8 cellular contexts compared by ENCODE assay signal in the genomic region with DNA sequence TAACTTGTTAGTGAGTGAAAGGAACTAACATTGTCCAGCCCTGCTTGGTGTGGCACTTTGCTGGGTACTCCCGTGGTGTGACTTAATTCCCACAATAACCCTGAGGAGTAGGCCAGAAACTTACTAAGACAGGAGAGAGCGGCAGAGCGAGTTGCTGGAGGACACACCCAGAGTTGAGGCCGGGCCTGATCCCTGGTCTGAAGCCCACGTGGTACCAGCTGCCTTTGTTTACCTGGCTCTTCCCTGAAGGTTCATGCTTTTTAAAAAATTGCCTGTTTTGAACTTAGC. TPM values are rescaled to one million over a fixed set of nuclear protein-coding genes. Genes with fewer than 3 reads are reported as not detected.
DNase-seq lines count a peak whose midpoint lies in the region; ATAC-seq and TF ChIP-seq lines count a peak whose summit lies in the region.

No MANE protein-coding gene starts in this region.

- H3K9me3 ChIP-seq in CD4-positive, alpha-beta T cell (ENCODE audit: control insufficient read depth, low read length), result no peaks in the 10 kb centered on the region

- peaks cover 11% of the 10 kb centered on the region for H3K4me1 Mint-ChIP-seq in CD4-positive, alpha-beta T cell (ENCODE audit: low read depth)
- peaks cover 33% of the 10 kb centered on the region for H3K4me1 Mint-ChIP-seq in osteocyte (ENCODE audit: unreplicated experiment)

- DNase-seq in CD4-positive, alpha-beta T cell, result no peak
- DNase-seq in HL-60 (ENCODE audit: low read depth in 1 of 2, low spot score in 1 of 2), result peak in 1 of 2 experiments; percentile 42
- DNase-seq in foreskin keratinocyte, result peak in 1 of 2 donors; percentile 42
- DNase-seq in osteocyte (ENCODE audit: extremely low spot score, unreplicated experiment), result no peak

- peak overlapping the region; percentile 88 for H3K4me3 Mint-ChIP-seq in CD4-positive, alpha-beta T cell
- H3K4me3 Mint-ChIP-seq in osteocyte (ENCODE audit: unreplicated experiment), result peak overlapping the region; percentile 92

- H3K9me3 Mint-ChIP-seq in CD4-positive, alpha-beta T cell, result no peaks in the 10 kb centered on the region
- no peaks in the 10 kb centered on the region for H3K9me3 Mint-ChIP-seq in osteocyte (ENCODE audit: unreplicated experiment)

- CTCF ChIA-PET in CD4-positive, alpha-beta T cell (lab: Charles Lee), result no interaction called here

- peaks cover 4% of the 10 kb centered on the region for H3K27me3 ChIP-seq in CD4-positive, alpha-beta T cell (ENCODE audit: control insufficient read depth, insufficient read depth, low read length)
- H3K27me3 ChIP-seq in HL-60 (ENCODE audit: insufficient read depth, poor library complexity, severe bottlenecking) (no peaks in the 10 kb centered on the region), foreskin keratinocyte (no peaks in the 10 kb centered on the region)

- POLR2A ChIA-PET in CD4-positive, alpha-beta T cell (lab: Charles Lee), result no interaction called here

- intact Hi-C loops in CD4-positive, alpha-beta T cell (cut with DNase I, micrococcal nuclease), result no loop called here

- peaks cover 13% of the 10 kb centered on the region for H3K27me3 Mint-ChIP-seq in CD4-positive, alpha-beta T cell
- no peaks in the 10 kb centered on the region for H3K27me3 Mint-ChIP-seq in osteocyte (ENCODE audit: unreplicated experiment)

- H3K27ac ChIP-seq in CD4-positive, alpha-beta T cell (ENCODE audit: low read depth, low read length), result no peak overlapping the region
- H3K27ac ChIP-seq in HL-60 (replicated peaks) (peak overlapping the region; percentile 86), foreskin keratinocyte (peak overlapping the region; percentile 19)

- TF ChIP-seq CTCF in CD4-positive, alpha-beta T cell (IDR thresholded peaks at IDR 0.05), result no peak
- TF ChIP-seq CTCF in HL-60 (IDR thresholded peaks at IDR 0.05; ENCODE audit: insufficient read depth, low read length), result no peak
- TF ChIP-seq CTCF in WI38 (IDR thresholded peaks at IDR 0.05; ENCODE audit: low read depth, low read length), result no peak
- TF ChIP-seq CTCF in foreskin keratinocyte (conservative IDR thresholded peaks at IDR 0.05), result no peak
- no peak for TF ChIP-seq CTCF in osteocyte (IDR thresholded peaks at IDR 0.05)

- H3K4me1 ChIP-seq in foreskin keratinocyte, result no peaks in the 10 kb centered on the region

- H3K4me3 ChIP-seq in HL-60 (replicated peaks; ENCODE audit: insufficient read depth, low read length), result peak overlapping the region; percentile 83
- H3K4me3 ChIP-seq in WI38 (ENCODE audit: low read depth, low read length), result peak overlapping the region; percentile 82

- no peak overlapping the region for H3K27ac Mint-ChIP-seq in CD4-positive, alpha-beta T cell
- H3K27ac Mint-ChIP-seq in osteocyte (ENCODE audit: unreplicated experiment), result peak overlapping the region; percentile 91

- ATAC-seq in CD4-positive, alpha-beta T cell (ENCODE audit: poor library complexity), result peak; percentile 14
- ATAC-seq in foreskin keratinocyte (peak; percentile 13), GM19328 (IDR thresholded peaks at IDR 0.05; ENCODE audit: unreplicated experiment) (no peak), HG02840 (IDR thresholded peaks at IDR 0.05; ENCODE audit: low FRiP score, unreplicated experiment) (no peak), HG03025 (IDR thresholded peaks at IDR 0.05; ENCODE audit: low FRiP score, unreplicated experiment) (no peak)

- no peaks in the 10 kb centered on the region for H3K36me3 Mint-ChIP-seq in CD4-positive, alpha-beta T cell (ENCODE audit: low read depth)
- H3K36me3 Mint-ChIP-seq in osteocyte (ENCODE audit: unreplicated experiment), result peaks cover 4% of the 10 kb centered on the region

RNA-seq across cellular contexts. Expression of a gene that starts 0.6 kb away (rescaled TPM):
- 1 to 10 TPM; 1.7 to 1.8 TPM for total RNA-seq in CD4-positive, alpha-beta T cell
- 57.5 and 62.6 TPM in 2 replicates for total RNA-seq in foreskin keratinocyte
- 82.2 TPM in 2 replicates for polyA plus RNA-seq in foreskin keratinocyte
- total RNA-seq in osteocyte, result 57.4 and 65.1 TPM in 2 replicates

RNA-seq across cellular contexts. Expression of a gene that starts 0.9 kb away (rescaled TPM):
- total RNA-seq in CD4-positive, alpha-beta T cell, result not detected
- 18.1 and 19.7 TPM in 2 replicates for total RNA-seq in foreskin keratinocyte
- polyA plus RNA-seq in foreskin keratinocyte, result 23.2 and 26.2 TPM in 2 replicates
- total RNA-seq in osteocyte, result 20.5 and 21.1 TPM in 2 replicates

RNA-seq across cellular contexts. Expression of a gene that starts 31.4 kb away (rescaled TPM):
- 10 to 100 TPM; 17.3 to 17.9 TPM for total RNA-seq in CD4-positive, alpha-beta T cell
- 19.6 and 24.7 TPM in 2 replicates for total RNA-seq in foreskin keratinocyte
- 22.8 and 25.9 TPM in 2 replicates for polyA plus RNA-seq in foreskin keratinocyte
- total RNA-seq in osteocyte, result 35.8 and 39.6 TPM in 2 replicates

Comparison
In these comparisons a context has a peak if more than half of its experiments do, and no peak if none do; other contexts are left out.
1. ATAC-seq: peak in CD4-positive, alpha-beta T cell (single experiment) and foreskin keratinocyte (single experiment); none in GM19328 (single experiment), HG02840 (single experiment) and HG03025 (single experiment).
2. RNA of a gene that starts 0.6 kb away (total RNA-seq): 57.4 to 65.1 TPM in osteocyte and 57.5 to 62.6 TPM in foreskin keratinocyte; 1.7 to 1.8 TPM in CD4-positive, alpha-beta T cell; every median in the first group is over 10 times any median in the second.
3. RNA of a gene that starts 0.9 kb away (total RNA-seq): 20.5 to 21.1 TPM in osteocyte and 18.1 to 19.7 TPM in foreskin keratinocyte; not detected in CD4-positive, alpha-beta T cell; every median in the first group is over 10 times any median in the second.